26 cellular contexts compared by ENCODE assay signal in genomic region chrX:131572372-131573014, GRCh38. TPM values are rescaled to one million over a fixed set of nuclear protein-coding genes. Genes with fewer than 3 reads are reported as not detected.
"Had no signal": no experiment of that assay in that cellular context is flagged by ENCODE, and none has a peak within 500 bp of the region (broad histone marks: within the 10 kb centered on the region; RNA-seq: fewer than 3 reads in every experiment).

No MANE protein-coding gene starts in this region.

- H3K4me3 ChIP-seq: prostate gland had no signal

- ATAC-seq: left ventricle myocardium superior; natural killer cell treated with Interleukin-12 subunit alpha and Interleukin-12 subunit beta and Interleukin-15 and Interleukin-18, amount 100 ng/mL, for 72 hours; right cardiac atrium had no signal

- H3K4me3 Mint-ChIP-seq: activated CD4-positive, alpha-beta T cell treated with anti-CD3 and anti-CD28 coated beads, Interleukin-2, amount 10 ng/mL, durations not matched to agents 24 days and 14 days; activated naive CD8-positive, alpha-beta T cell treated with anti-CD3 and anti-CD28 coated beads, Interleukin-2, amount 10 ng/mL, durations not matched to agents 7 days and 5 days; activated T-helper 1 cell treated with anti-CD3 and anti-CD28 coated beads, Interleukin-12 subunit alpha, Interleukin-12 subunit beta, Interleukin-2, Interleukin-4 antibody, amounts not matched to agents 30 ng/mL and 10 ng/mL and 1 ng/mL, durations not matched to agents 14 hours and 24 hours and 36 hours; endodermal cell; memory B cell; natural killer cell treated with Interleukin-12 subunit alpha and Interleukin-12 subunit beta and Interleukin-15 and Interleukin-18, amount 100 ng/mL, for 72 hours; T-helper 2 cell treated with Interferon-gamma antibody and Interleukin-4, amounts not matched to agents 5 μg/mL and 100 μg/mL, for 36 hours had no signal

- H3K27ac Mint-ChIP-seq: activated CD4-positive, alpha-beta T cell treated with anti-CD3 and anti-CD28 coated beads, Interleukin-2, amount 10 ng/mL, durations not matched to agents 24 days and 14 days; activated naive CD8-positive, alpha-beta T cell treated with anti-CD3 and anti-CD28 coated beads, Interleukin-2, amount 10 ng/mL, durations not matched to agents 7 days and 5 days; activated T-helper 1 cell treated with anti-CD3 and anti-CD28 coated beads, Interleukin-12 subunit alpha, Interleukin-12 subunit beta, Interleukin-2, Interleukin-4 antibody, amounts not matched to agents 30 ng/mL and 10 ng/mL and 1 ng/mL, durations not matched to agents 14 hours and 24 hours and 36 hours; endodermal cell; memory B cell; natural killer cell treated with Interleukin-12 subunit alpha and Interleukin-12 subunit beta and Interleukin-15 and Interleukin-18, amount 100 ng/mL, for 72 hours; T-helper 2 cell treated with Interferon-gamma antibody and Interleukin-4, amounts not matched to agents 5 μg/mL and 100 μg/mL, for 36 hours had no signal

- H3K27ac ChIP-seq: prostate gland had no signal

- DNase-seq: activated CD4-positive, alpha-beta T cell treated with anti-CD3 and anti-CD28 coated beads, Interleukin-2, amount 10 ng/mL, durations not matched to agents 24 days and 14 days; activated CD4-positive, CD25-positive, alpha-beta regulatory T cell; activated CD8-positive, alpha-beta memory T cell treated with anti-CD3 and anti-CD28 coated beads for 24 hours; activated naive CD4-positive, alpha-beta T cell; activated naive CD8-positive, alpha-beta T cell treated with anti-CD3 and anti-CD28 coated beads, Interleukin-2, amount 10 ng/mL, durations not matched to agents 7 days and 5 days; anterior cingulate cortex; endodermal cell; left ventricle myocardium superior; occipital lobe; right cardiac atrium; small intestine; stimulated activated CD4-positive, alpha-beta T cell treated with anti-CD3 and anti-CD28 coated beads, Interleukin-4, amount 100 ng/mL, for 4 hours; stimulated activated CD8-positive, alpha-beta memory T cell treated with anti-CD3 and anti-CD28 coated beads, Interleukin-4, amount 100 ng/mL, for 48 hours; stimulated activated naive CD4-positive, alpha-beta T cell treated with Interleukin-2 at 50 U/mL for 16 hours; SW 1271; trophoblast cell had no signal

- H3K4me1 Mint-ChIP-seq: activated CD4-positive, alpha-beta T cell treated with anti-CD3 and anti-CD28 coated beads, Interleukin-2, amount 10 ng/mL, durations not matched to agents 24 days and 14 days; activated naive CD8-positive, alpha-beta T cell treated with anti-CD3 and anti-CD28 coated beads, Interleukin-2, amount 10 ng/mL, durations not matched to agents 7 days and 5 days; memory B cell had no signal

- H3K36me3 ChIP-seq: prostate gland had no signal

- H3K9me3 ChIP-seq: prostate gland had no signal

- H3K4me1 ChIP-seq: prostate gland had no signal

- H3K27me3 Mint-ChIP-seq: activated CD4-positive, alpha-beta T cell treated with anti-CD3 and anti-CD28 coated beads, Interleukin-2, amount 10 ng/mL, durations not matched to agents 24 days and 14 days; memory B cell had no signal

- H3K36me3 Mint-ChIP-seq: activated naive CD8-positive, alpha-beta T cell treated with anti-CD3 and anti-CD28 coated beads, Interleukin-2, amount 10 ng/mL, durations not matched to agents 7 days and 5 days; memory B cell; natural killer cell treated with Interleukin-12 subunit alpha and Interleukin-12 subunit beta and Interleukin-15 and Interleukin-18, amount 100 ng/mL, for 72 hours had no signal

- H3K9me3 Mint-ChIP-seq: activated CD4-positive, alpha-beta T cell treated with anti-CD3 and anti-CD28 coated beads, Interleukin-2, amount 10 ng/mL, durations not matched to agents 24 days and 14 days; activated naive CD8-positive, alpha-beta T cell treated with anti-CD3 and anti-CD28 coated beads, Interleukin-2, amount 10 ng/mL, durations not matched to agents 7 days and 5 days; activated T-helper 1 cell treated with anti-CD3 and anti-CD28 coated beads, Interleukin-12 subunit alpha, Interleukin-12 subunit beta, Interleukin-2, Interleukin-4 antibody, amounts not matched to agents 30 ng/mL and 10 ng/mL and 1 ng/mL, durations not matched to agents 14 hours and 24 hours and 36 hours; endodermal cell; memory B cell; natural killer cell treated with Interleukin-12 subunit alpha and Interleukin-12 subunit beta and Interleukin-15 and Interleukin-18, amount 100 ng/mL, for 72 hours; T-helper 2 cell treated with Interferon-gamma antibody and Interleukin-4, amounts not matched to agents 5 μg/mL and 100 μg/mL, for 36 hours had no signal

RNA-seq across cellular contexts. Expression of gene OR13H1, which starts 28.6 kb away (rescaled TPM):
- total RNA-seq: activated CD4-positive, alpha-beta T cell treated with anti-CD3 and anti-CD28 coated beads, Interleukin-2, amount 10 ng/mL, durations not matched to agents 24 days and 14 days; activated naive CD8-positive, alpha-beta T cell treated with anti-CD3 and anti-CD28 coated beads, Interleukin-2, amount 10 ng/mL, durations not matched to agents 7 days and 5 days; activated T-helper 1 cell treated with anti-CD3 and anti-CD28 coated beads, Interleukin-12 subunit alpha, Interleukin-12 subunit beta, Interleukin-2, Interleukin-4 antibody, amounts not matched to agents 30 ng/mL and 10 ng/mL and 1 ng/mL, durations not matched to agents 14 hours and 24 hours and 36 hours; bronchial epithelial cell; cerebellum; dermis microvascular lymphatic vessel endothelial cell; endodermal cell; epithelial cell of proximal tubule; left ventricle myocardium superior; natural killer cell treated with Interleukin-12 subunit alpha and Interleukin-12 subunit beta and Interleukin-15 and Interleukin-18, amount 100 ng/mL, for 72 hours; occipital lobe; prostate gland; right cardiac atrium had no signal
- polyA plus RNA-seq: keratinocyte, right cardiac atrium, small intestine had no signal
